ENCODE assay signal across 1 cellular context in genomic region chr11:10285148-10285802, GRCh38.
TF ChIP-seq lines count a peak whose summit lies in the region.

No MANE protein-coding gene starts in this region.

TF ChIP-seq in IMR-90, 13 proteins besides CTCF, POLR2A, EP300 and RAD21:
- TF ChIP-seq MXI1 (IDR thresholded peaks at IDR 0.05; ENCODE audit: borderline replicate concordance, low read depth, low read length) (no peak), RCOR1 (IDR thresholded peaks at IDR 0.05; ENCODE audit: insufficient replicate concordance, low read length) (no peak), NFE2L2 (IDR thresholded peaks at IDR 0.05; ENCODE audit: low read depth, low read length) (no peak), CHD1 (IDR thresholded peaks at IDR 0.05; ENCODE audit: low read depth, low read length) (no peak), RFX5 (IDR thresholded peaks at IDR 0.05; ENCODE audit: low read depth, low read length) (no peak), BHLHE40 (IDR thresholded peaks at IDR 0.05; ENCODE audit: low read depth, low read length) (no peak), MAZ (IDR thresholded peaks at IDR 0.05; ENCODE audit: borderline replicate concordance, low read depth, low read length) (no peak), SMC3 (IDR thresholded peaks at IDR 0.05; ENCODE audit: low read depth, low read length) (no peak), CEBPB (IDR thresholded peaks at IDR 0.05; ENCODE audit: low read depth, low read length) (no peak), USF2 (IDR thresholded peaks at IDR 0.05; ENCODE audit: low read depth, low read length) (no peak), ELK1 (IDR thresholded peaks at IDR 0.05; ENCODE audit: borderline replicate concordance, low read depth, low read length) (no peak), FOS (IDR thresholded peaks at IDR 0.05; ENCODE audit: low read depth, low read length) (no peak), MAFK (IDR thresholded peaks at IDR 0.05; ENCODE audit: low read depth, low read length) (no peak)
